In the genomic region with DNA sequence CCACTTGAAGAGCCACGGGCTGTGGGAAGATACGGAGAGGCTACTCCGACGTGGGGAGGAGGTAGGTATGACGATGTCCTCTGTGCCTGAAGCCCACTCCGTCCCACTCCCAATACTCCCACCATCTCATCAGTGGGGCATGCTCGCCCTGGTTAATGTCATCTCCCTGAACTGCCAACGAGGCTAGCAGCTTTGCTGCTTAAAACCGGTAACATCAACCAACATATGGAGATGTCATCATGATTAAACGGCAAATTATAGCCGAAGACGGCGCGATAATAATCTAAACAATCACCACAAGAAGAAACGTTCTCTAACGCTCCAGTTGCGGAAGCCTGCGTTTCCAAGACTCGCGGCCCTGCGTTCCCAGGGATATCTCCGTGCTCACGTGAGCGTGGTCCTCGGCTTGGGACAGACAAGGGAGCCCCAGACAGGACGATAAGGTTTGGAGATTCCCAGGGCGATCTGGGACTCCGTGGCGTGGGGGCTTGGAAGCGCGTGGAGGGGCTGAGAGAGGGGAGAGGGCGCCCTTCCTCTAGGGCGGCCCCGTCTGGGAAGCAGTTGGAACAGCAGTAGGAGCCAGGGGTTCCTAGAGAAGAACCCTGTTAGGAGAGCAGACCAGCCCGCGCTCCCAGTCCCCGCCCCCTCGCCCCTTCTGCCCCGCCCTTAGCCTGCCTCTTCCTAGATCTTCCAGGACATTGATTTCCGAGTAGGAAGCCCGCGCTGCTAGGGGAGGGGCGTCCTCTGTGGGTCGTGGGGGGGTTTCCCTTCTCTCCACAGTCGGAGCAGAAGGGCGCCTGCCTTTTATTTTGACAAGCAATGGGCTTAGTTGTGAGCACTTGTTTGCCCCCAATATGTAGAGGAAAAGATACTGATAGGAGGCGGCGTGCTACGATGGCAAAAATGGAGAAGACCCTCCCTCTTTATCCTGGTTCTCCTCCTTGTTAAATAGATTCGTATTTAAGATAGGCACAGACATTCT, we compare ENCODE assay signal across 8 cellular contexts. TPM values are rescaled to one million over a fixed set of nuclear protein-coding genes. Genes with fewer than 3 reads are reported as not detected.
A peak's percentile ranks its signal among the peaks of the same experiment; 100 is the strongest.
DNase-seq lines count a peak whose midpoint lies in the region; ATAC-seq lines count a peak whose summit lies in the region.

No MANE protein-coding gene starts in this region.

- no peak for ATAC-seq in T-helper 17 cell
- no peak for ATAC-seq in HG02678 (IDR thresholded peaks at IDR 0.05; ENCODE audit: unreplicated experiment)
- no peak for ATAC-seq in GM19395 (IDR thresholded peaks at IDR 0.05; ENCODE audit: unreplicated experiment)

- peaks cover 26% of the 10 kb centered on the region for H3K4me1 ChIP-seq in BLaER1
- peaks cover 5 to 6% of the 10 kb centered on the region in 2 donors for H3K4me1 ChIP-seq in esophagus (ENCODE audit: control insufficient read depth in 2 of 2, insufficient read depth in 2 of 2, low read length in 1 of 2)

- peaks cover 97% of the 10 kb centered on the region for H3K27me3 ChIP-seq in BLaER1
- H3K27me3 ChIP-seq in esophagus (ENCODE audit: control insufficient read depth in 1 of 2, insufficient read depth in 2 of 2, low read length in 2 of 2): peaks cover 2 to 54% of the 10 kb centered on the region in 2 donors

- H4K20me1 ChIP-seq in BLaER1: peaks cover 76% of the 10 kb centered on the region

- peaks cover 37% of the 10 kb centered on the region for H3K4me1 Mint-ChIP-seq in T-helper 17 cell

- H3K27ac Mint-ChIP-seq in T-helper 17 cell: peak overlapping the region; percentile 87

- H3K36me3 Mint-ChIP-seq in T-helper 17 cell (ENCODE audit: low read depth): peaks cover 12% of the 10 kb centered on the region

- H3K9me3 ChIP-seq in BLaER1: peaks cover 29% of the 10 kb centered on the region
- H3K9me3 ChIP-seq in T-helper 17 cell (ENCODE audit: control insufficient read depth, low read length, poor library complexity, severe bottlenecking): peaks cover 8% of the 10 kb centered on the region
- H3K9me3 ChIP-seq in esophagus (ENCODE audit: control insufficient read depth in 2 of 2, insufficient read depth in 1 of 2, low read depth in 1 of 2, low read length in 1 of 2): peaks cover 0 to 15% of the 10 kb centered on the region in 2 donors

- H3K4me2 ChIP-seq in BLaER1: peak overlapping the region; percentile 76

- H3K4me3 ChIP-seq in BLaER1 (peak overlapping the region; percentile 57), esophagus (ENCODE audit: low read depth in 1 of 2, low read length in 2 of 2) (peak overlapping the region; percentile 47 to 80)

- H3K27ac ChIP-seq in BLaER1 (no peak overlapping the region), esophagus (ENCODE audit: low read depth in 2 of 2, low read length in 1 of 2) (no peak overlapping the region)

- peaks cover 93% of the 10 kb centered on the region for H3K27me3 Mint-ChIP-seq in T-helper 17 cell

- no peak overlapping the region for H3K9ac ChIP-seq in BLaER1

- WGBS in esophagus, 2 donors: 8 to 11% methylated on average over 48 to 50 of the region's 50 CpGs

- DNase-seq in HK-2 (ENCODE audit: unreplicated experiment): peak; percentile 49
- no peak for DNase-seq in T-helper 17 cell
- DNase-seq in myocyte (ENCODE audit: low read depth): peak; percentile 84
- DNase-seq in NCI-H2196 (lab: John Stamatoyannopoulos, UW; ENCODE audit: unreplicated experiment): no peak

- peak overlapping the region; percentile 90 for H3K4me3 Mint-ChIP-seq in T-helper 17 cell

- H3K36me3 ChIP-seq in BLaER1 (no peaks in the 10 kb centered on the region), esophagus (ENCODE audit: control insufficient read depth in 2 of 2, insufficient read depth in 2 of 2, low read length in 1 of 2) (no peaks in the 10 kb centered on the region)

RNA-seq across cellular contexts. Expression of gene NRN1, which starts 10.7 kb away (rescaled TPM):
- under 1 TPM in 1 of 2 donors, not detected in 1; 0.31 TPM for total RNA-seq in T-helper 17 cell
- polyA plus RNA-seq in esophagus: 1 to 10 TPM; 2.5 to 3.3 TPM
- 60.1 and 79.4 TPM in 2 replicates for total RNA-seq in myocyte
- 36.1 TPM for polyA plus RNA-seq in myocyte (2012)

Comparison
In these comparisons a context has a peak if more than half of its experiments do, and no peak if none do; other contexts are left out.
1. DNase-seq: peak in HK-2 (single experiment) and myocyte (single experiment); none in T-helper 17 cell (0 of 3) and NCI-H2196 (single experiment).
2. RNA of gene NRN1, which starts 10.7 kb away (total RNA-seq): 60.1 to 79.4 TPM in myocyte; 0.31 TPM in T-helper 17 cell; every median in the first group is over 10 times any median in the second.